ENCODE assay signal across 13 cellular contexts in genomic region chr9:107481035-107481434, GRCh38. TPM values are rescaled to one million over a fixed set of nuclear protein-coding genes. Genes with fewer than 3 reads are reported as not detected.
DNase-seq lines count a peak whose midpoint lies in the region; ATAC-seq and TF ChIP-seq lines count a peak whose summit lies in the region.
"Had no signal": no experiment of that assay in that cellular context is flagged by ENCODE, and none has a peak within 500 bp of the region (broad histone marks: within the 10 kb centered on the region; RNA-seq: fewer than 3 reads in every experiment).

No MANE protein-coding gene starts in this region.

- CTCF ChIA-PET in AG04450 (lab: Charles Lee), result interaction anchor here (4.8 kb wide), 1 partner anchor 15 kb away, joined by 22 read pairs; no protein-coding TSS in a partner anchor
- CTCF ChIA-PET in IMR-90 (lab: Yijun Ruan, JAX), result interaction anchor here (1.0 kb wide), 1 partner anchor 16 kb away, joined by 3 read pairs; no protein-coding TSS in a partner anchor
- CTCF ChIA-PET in mammary epithelial cell (lab: Charles Lee; ENCODE audit: low non-redundant PET), result no interaction called here

- H3K18ac ChIP-seq in IMR-90 (ENCODE audit: low read depth, low read length), result no peak overlapping the region; the same call in 1 of the 2 replicates

- H2BK15ac ChIP-seq in IMR-90 (ENCODE audit: low read depth, low read length), result no peak overlapping the region

- H3K4me3 Mint-ChIP-seq in naive thymus-derived CD8-positive, alpha-beta T cell, result no peak overlapping the region
- H3K4me3 Mint-ChIP-seq: activated CD4-positive, alpha-beta T cell treated with anti-CD3 and anti-CD28 coated beads for 36 hours; activated naive CD4-positive, alpha-beta T cell treated with anti-CD3 and anti-CD28 coated beads, Interleukin-2, amount 10 ng/mL, durations not matched to agents 7 days and 5 days had no signal

- intact Hi-C loops in IMR-90 (cut with micrococcal nuclease) (loop anchor here (5.0 to 10.0 kb wide), 4 partner anchors 364 to 961 kb away; no protein-coding TSS in a partner anchor), mammary epithelial cell (cut with micrococcal nuclease) (loop anchor here (2.0 to 10.0 kb wide), 4 partner anchors 270 to 1281 kb away; no protein-coding TSS in a partner anchor), mucosa of descending colon (cut with DNase I, micrococcal nuclease) (loop anchor here (5.0 to 10.0 kb wide), 4 partner anchors 114 to 1086 kb away; no protein-coding TSS in a partner anchor)

- no peak for TF ChIP-seq RAD21 in IMR-90 (IDR thresholded peaks at IDR 0.05; ENCODE audit: low read length)

- in situ Hi-C loops in IMR-90 (cut with MboI; ENCODE audit: low sequenced_read_pairs) (loop anchor here (10.0 to 25.0 kb wide), 2 partner anchors 254 to 406 kb away; no protein-coding TSS in a partner anchor), mammary epithelial cell (cut with MboI; ENCODE audit: low sequenced_read_pairs in 2 of 2) (loop anchor here (10.0 to 25.0 kb wide), 3 partner anchors 556 to 794 kb away; no protein-coding TSS in a partner anchor)

- H2BK5ac ChIP-seq in IMR-90 (ENCODE audit: low read depth, low read length, poor library complexity, severe bottlenecking), result no peak overlapping the region

- POLR2A ChIA-PET in AG04450 (lab: Yijun Ruan, JAX) (interaction anchor here (0.7 kb wide), 1 partner anchor 568 kb away, joined by 4 read pairs; no protein-coding TSS in a partner anchor), IMR-90 (lab: Charles Lee; ENCODE audit: unreplicated experiment) (no interaction called here)
- POLR2A ChIA-PET in naive thymus-derived CD8-positive, alpha-beta T cell (lab: Charles Lee), result no interaction called here

- no peaks in the 10 kb centered on the region for H3K27me3 ChIP-seq in AG04450 (ENCODE audit: control insufficient read depth, insufficient read depth, low read length)
- no peaks in the 10 kb centered on the region for H3K27me3 ChIP-seq in IMR-90 (ENCODE audit: control insufficient read depth, insufficient read depth, low read length)
- no peaks in the 10 kb centered on the region for H3K27me3 ChIP-seq in mammary epithelial cell (ENCODE audit: insufficient read depth, low read length)

- WGBS in IMR-90 (ENCODE audit: extremely low coverage in 2 of 2, insufficient read length in 1 of 2), 2 experiments, result no CpG with 5 or more reads among the region's 4 CpGs
- 92% methylated on average over 4 of the region's 4 CpGs for WGBS in mammary epithelial cell (ENCODE audit: low coverage, missing lambda C conversion rate)

- H3K36me3 ChIP-seq in IMR-90 (ENCODE audit: control insufficient read depth, insufficient read depth, low read length) (peaks cover 3% of the 10 kb centered on the region), mammary epithelial cell (ENCODE audit: insufficient read depth, low read length) (peaks cover 12% of the 10 kb centered on the region), mucosa of descending colon (ENCODE audit: low read depth) (no peaks in the 10 kb centered on the region)

- H3K9ac ChIP-seq in IMR-90 (ENCODE audit: low read depth, low read length) (no peak overlapping the region), mammary epithelial cell (ENCODE audit: insufficient read depth, low read length) (no peak overlapping the region)

- dilution Hi-C loops in IMR-90 (cut with HindIII; ENCODE audit: low sequenced_read_pairs, unreplicated experiment) (no loop called here), mammary epithelial cell (cut with HindIII; ENCODE audit: low sequenced_read_pairs) (no loop called here)

- no peaks in the 10 kb centered on the region for H3K9me3 Mint-ChIP-seq in naive thymus-derived CD8-positive, alpha-beta T cell
- H3K9me3 Mint-ChIP-seq: activated naive CD4-positive, alpha-beta T cell treated with anti-CD3 and anti-CD28 coated beads, Interleukin-2, amount 10 ng/mL, durations not matched to agents 7 days and 5 days had no signal

- no peaks in the 10 kb centered on the region for H3K79me1 ChIP-seq in IMR-90 (ENCODE audit: low read depth in 1 of 2, low read length in 2 of 2)

- H3K4me2 ChIP-seq in IMR-90 (ENCODE audit: low read depth, low read length) (no peak overlapping the region), mammary epithelial cell (ENCODE audit: insufficient read depth, low read depth, low read length) (no peak overlapping the region)

- TF ChIP-seq POLR2A in IMR-90 (IDR thresholded peaks at IDR 0.05; ENCODE audit: low read depth, low read length), result no peak

- no peak overlapping the region for H3K4ac ChIP-seq in IMR-90 (ENCODE audit: low read depth, low read length)

- ATAC-seq in IMR-90 (ENCODE audit: low read depth), result no peak
- peak; percentile 58 for ATAC-seq in mucosa of descending colon
- no peak for ATAC-seq in naive thymus-derived CD8-positive, alpha-beta T cell
- ATAC-seq in HG02678 (IDR thresholded peaks at IDR 0.05; ENCODE audit: unreplicated experiment), result no peak
- ATAC-seq: activated CD4-positive, alpha-beta T cell treated with anti-CD3 and anti-CD28 coated beads for 36 hours had no signal

- no peak overlapping the region for H2AK5ac ChIP-seq in IMR-90 (ENCODE audit: low read depth, low read length)

- no peaks in the 10 kb centered on the region for H3K36me3 Mint-ChIP-seq in naive thymus-derived CD8-positive, alpha-beta T cell
- H3K36me3 Mint-ChIP-seq: activated naive CD4-positive, alpha-beta T cell treated with anti-CD3 and anti-CD28 coated beads, Interleukin-2, amount 10 ng/mL, durations not matched to agents 7 days and 5 days had no signal

- no peak overlapping the region for H4K8ac ChIP-seq in IMR-90 (ENCODE audit: low read depth in 2 of 2, low read length in 2 of 2)

- no peak overlapping the region for H3K23ac ChIP-seq in IMR-90 (ENCODE audit: low read depth, low read length)

- H4K5ac ChIP-seq in IMR-90 (ENCODE audit: low read depth, low read length), result no peak overlapping the region

- H3K56ac ChIP-seq in IMR-90 (ENCODE audit: extremely low read depth, insufficient read depth, low read length), result no peak overlapping the region

- H2BK20ac ChIP-seq in IMR-90 (ENCODE audit: low read depth, low read length), result no peak overlapping the region

- TF ChIP-seq CTCF in AG04450 (IDR thresholded peaks at IDR 0.05; ENCODE audit: low read depth, low read length) (0 out of 2 replicates have a peak, but pooled peaks have one; percentile 18), IMR-90 (conservative IDR thresholded peaks at IDR 0.05; ENCODE audit: low read depth, low read length) (0 out of 2 replicates have a peak, but pooled peaks have one; percentile 19), mammary epithelial cell (conservative IDR thresholded peaks at IDR 0.05 in 1 of 2, IDR thresholded peaks at IDR 0.05 in 1 of 2; ENCODE audit: extremely low read depth in 1 of 2, insufficient read depth in 1 of 2, low read depth in 1 of 2, low read length in 2 of 2) (peak in 1 of 2 donors; percentile 16), mucosa of descending colon (IDR thresholded peaks at IDR 0.05) (no peak)

- peaks cover 12 to 25% (median 16%) of the 10 kb centered on the region in 5 donors for H3K27me3 Mint-ChIP-seq in naive thymus-derived CD8-positive, alpha-beta T cell

- DNase-seq in AG04450 (ENCODE audit: low read depth, low spot score) (no peak), IMR-90 (no peak), mammary epithelial cell (no peak), mucosa of descending colon (no peak), mesenteric fat pad (ENCODE audit: low spot score) (no peak), EL (no peak)
- DNase-seq in naive thymus-derived CD8-positive, alpha-beta T cell, result no peak
- DNase-seq: activated CD4-positive, alpha-beta T cell treated with anti-CD3 and anti-CD28 coated beads for 36 hours; activated naive CD4-positive, alpha-beta T cell treated with anti-CD3 and anti-CD28 coated beads, Interleukin-2, amount 10 ng/mL, durations not matched to agents 7 days and 5 days; Caco-2; effector memory CD4-positive, alpha-beta T cell; NCI-H1092 treated with DMSO at 0.1 percent for 48 hours had no signal

- H4K20me1 ChIP-seq in IMR-90 (ENCODE audit: insufficient read depth, low read length) (no peaks in the 10 kb centered on the region), mammary epithelial cell (ENCODE audit: insufficient read depth, low read length) (no peaks in the 10 kb centered on the region)

- H3K9me3 ChIP-seq in AG04450 (ENCODE audit: control insufficient read depth, insufficient read depth, low read length) (no peaks in the 10 kb centered on the region), IMR-90 (ENCODE audit: control insufficient read depth, insufficient read depth, low read length) (no peaks in the 10 kb centered on the region), mammary epithelial cell (replicated peaks; ENCODE audit: insufficient read depth, low read length) (no peaks in the 10 kb centered on the region), mucosa of descending colon (no peaks in the 10 kb centered on the region)
- H3K9me3 ChIP-seq: Caco-2 had no signal

- H2AFZ ChIP-seq in IMR-90 (replicated peaks; ENCODE audit: low read length, poor library complexity) (no peak overlapping the region), mammary epithelial cell (ENCODE audit: low read depth, low read length) (no peak overlapping the region)

- no peak overlapping the region for H3K14ac ChIP-seq in IMR-90 (replicated peaks; ENCODE audit: low read depth, low read length)

- H2BK120ac ChIP-seq in IMR-90 (ENCODE audit: low read depth, low read length), result no peak overlapping the region

- H3K4me1 ChIP-seq in IMR-90 (ENCODE audit: control insufficient read depth, insufficient read depth, low read length), result peaks cover 2% of the 10 kb centered on the region
- peaks cover 12% of the 10 kb centered on the region for H3K4me1 ChIP-seq in mammary epithelial cell (ENCODE audit: insufficient read depth, low read length)
- H3K4me1 ChIP-seq in mucosa of descending colon (ENCODE audit: low read depth), result no peaks in the 10 kb centered on the region
- H3K4me1 ChIP-seq: Caco-2 had no signal

- H3K4me1 Mint-ChIP-seq in naive thymus-derived CD8-positive, alpha-beta T cell, result no peaks in the 10 kb centered on the region
- H3K4me1 Mint-ChIP-seq: activated CD4-positive, alpha-beta T cell treated with anti-CD3 and anti-CD28 coated beads for 36 hours; activated naive CD4-positive, alpha-beta T cell treated with anti-CD3 and anti-CD28 coated beads, Interleukin-2, amount 10 ng/mL, durations not matched to agents 7 days and 5 days had no signal

- H3K9me1 ChIP-seq in IMR-90 (ENCODE audit: insufficient read depth, low read length), result no peaks in the 10 kb centered on the region

- no peak overlapping the region for H3K4me3 ChIP-seq in AG04450 (ENCODE audit: low read depth, low read length)
- no peak overlapping the region for H3K4me3 ChIP-seq in IMR-90 (ENCODE audit: insufficient read depth, low read depth, low read length)
- no peak overlapping the region for H3K4me3 ChIP-seq in mammary epithelial cell (replicated peaks in 1 of 3; ENCODE audit: insufficient read depth in 1 of 3, low read depth in 2 of 3, low read length in 3 of 3)
- H3K4me3 ChIP-seq in mucosa of descending colon, result no peak overlapping the region

- no peak overlapping the region for H3K27ac Mint-ChIP-seq in naive thymus-derived CD8-positive, alpha-beta T cell
- H3K27ac Mint-ChIP-seq: activated CD4-positive, alpha-beta T cell treated with anti-CD3 and anti-CD28 coated beads for 36 hours; activated naive CD4-positive, alpha-beta T cell treated with anti-CD3 and anti-CD28 coated beads, Interleukin-2, amount 10 ng/mL, durations not matched to agents 7 days and 5 days had no signal

- no peak overlapping the region for H4K91ac ChIP-seq in IMR-90 (ENCODE audit: insufficient read depth, low read depth, low read length)

- H3K27ac ChIP-seq in AG04450 (ENCODE audit: low read depth, low read length) (no peak overlapping the region), IMR-90 (ENCODE audit: insufficient read depth, low read length) (no peak overlapping the region), mammary epithelial cell (ENCODE audit: insufficient read depth, low read depth, low read length) (peak overlapping the region; percentile 24)

- H2AK9ac ChIP-seq in IMR-90 (replicated peaks; ENCODE audit: low read depth, low read length, poor library complexity), result no peak overlapping the region

- BruUV-seq in IMR-90 (replicated peaks; lab: Mats Ljungman, UMichigan) (no TSS peak), mammary epithelial cell (replicated peaks; lab: Mats Ljungman, UMichigan) (no TSS peak)

- peaks cover 12% of the 10 kb centered on the region for H3K79me2 ChIP-seq in mammary epithelial cell (ENCODE audit: insufficient read depth, low read length)

RNA-seq across cellular contexts. Expression of gene KLF4, which starts 8.5 kb away (rescaled TPM):
- 3.1 TPM in 2 replicates for polyA plus RNA-seq in AG04450 (2011; rRNA removed)
- polyA minus RNA-seq in AG04450 (2011; rRNA and poly(A)+ RNA removed), result 2.2 and 2.3 TPM in 2 replicates
- 1.3 and 2.2 TPM in 2 replicates for total RNA-seq in IMR-90 (2012; rRNA removed)
- 3.8 and 6.9 TPM in 2 replicates for polyA plus RNA-seq in IMR-90 (2012; rRNA removed)
- polyA plus RNA-seq in IMR-90 (2012; cell fraction: cytosol; rRNA removed), result 4.7 and 21.8 TPM in 2 replicates
- 84.7 and 96.7 TPM in 2 replicates for polyA plus RNA-seq in IMR-90 (2012; cell fraction: nucleus; rRNA removed; ENCODE audit: low replicate concordance)
- total RNA-seq in mammary epithelial cell, result 10 to 100 TPM; 20.5 to 52.5 TPM
- 10.1 TPM for polyA plus RNA-seq in mammary epithelial cell
- polyA minus RNA-seq in mammary epithelial cell, result 8.6 TPM
- 100 to 1,000 TPM; 203 to 454 (median 438) TPM for total RNA-seq in mucosa of descending colon
- total RNA-seq in naive thymus-derived CD8-positive, alpha-beta T cell, result under 1 TPM; 0.82 to 0.96 TPM
- polyA plus RNA-seq in naive thymus-derived CD8-positive, alpha-beta T cell, result not detected
- total RNA-seq in mesenteric fat pad, result 386 TPM
